ENCODE assay signal across 27 cellular contexts in the genomic region with DNA sequence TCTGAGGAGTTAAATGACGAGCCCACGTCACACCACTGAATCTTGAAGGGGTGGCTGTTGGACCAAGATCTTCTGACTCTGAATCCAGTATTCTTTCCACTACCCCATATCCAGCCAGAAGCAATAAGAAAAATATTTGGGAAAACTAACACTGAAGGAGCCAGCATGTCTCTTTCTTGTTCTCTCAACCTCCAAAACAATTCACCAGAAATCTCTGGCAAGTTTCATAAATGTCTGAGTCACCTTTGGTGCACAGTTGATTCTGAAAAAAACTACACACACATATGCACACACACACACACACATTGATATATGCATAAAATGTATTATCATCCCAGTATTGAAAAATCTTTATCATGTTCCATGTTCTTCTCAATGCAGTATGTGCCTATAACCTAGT.
A peak's percentile ranks its signal among the peaks of the same experiment; 100 is the strongest.
DNase-seq lines count a peak whose midpoint lies in the region; ATAC-seq and TF ChIP-seq lines count a peak whose summit lies in the region.
"Had no signal": no experiment of that assay in that cellular context is flagged by ENCODE, and none has a peak within 500 bp of the region (broad histone marks: within the 10 kb centered on the region; RNA-seq: fewer than 3 reads in every experiment).

No MANE protein-coding gene starts in this region.

- no peak overlapping the region for H3K4me3 Mint-ChIP-seq in neural progenitor cell
- H3K4me3 Mint-ChIP-seq: B cell; CD8-positive, alpha-beta T cell; GM23338; H9 had no signal

- H3K27ac ChIP-seq in neural progenitor cell (no peak overlapping the region), aorta (ENCODE audit: low read depth in 1 of 2, low read length in 2 of 2) (peak overlapping the region in 1 of 2 donors; percentile 89)
- H3K27ac ChIP-seq: A549, C4-2B, Peyer's patch had no signal

- 3 to 12% methylated on average over 2 of the region's 2 CpGs for WGBS in aorta, 2 donors

- ATAC-seq in aorta (ENCODE audit: low FRiP score) (peak; percentile 33), GM18505 (IDR thresholded peaks at IDR 0.05; ENCODE audit: unreplicated experiment) (no peak)
- ATAC-seq: A549; CD8-positive, alpha-beta T cell; GM23338 had no signal

- H3K4me2 ChIP-seq in neural progenitor cell = no peak overlapping the region
- H3K4me2 ChIP-seq: A549, GM23338 had no signal

- H3K4me1 ChIP-seq in neural progenitor cell (no peaks in the 10 kb centered on the region), aorta (ENCODE audit: control insufficient read depth in 1 of 2, insufficient read depth in 2 of 2, low read length in 2 of 2) (peaks cover 6 to 10% of the 10 kb centered on the region in 2 donors)
- H3K4me1 ChIP-seq: Caco-2, Peyer's patch had no signal

- H3K4me3 ChIP-seq in fibroblast of mammary gland (ENCODE audit: control insufficient read depth, low read depth, low read length) (no peak overlapping the region), neural progenitor cell (no peak overlapping the region), aorta (ENCODE audit: low read length in 2 of 2) (no peak overlapping the region)
- H3K4me3 ChIP-seq: A549, GM23338, Peyer's patch had no signal

- H3K9me3 Mint-ChIP-seq in neural progenitor cell = no peaks in the 10 kb centered on the region
- H3K9me3 Mint-ChIP-seq: CD8-positive, alpha-beta T cell; GM23338; H9 had no signal

- peaks cover 3% of the 10 kb centered on the region for H3K27me3 Mint-ChIP-seq in neural progenitor cell (ENCODE audit: insufficient read depth, low read depth)

- intact Hi-C loops in aorta (cut with DNase I) = no loop called here

- TF ChIP-seq CTCF in fibroblast of mammary gland (conservative IDR thresholded peaks at IDR 0.05; ENCODE audit: control insufficient read depth, insufficient read depth, low read depth, low read length) = no peak
- no peak for TF ChIP-seq CTCF in neural progenitor cell (IDR thresholded peaks at IDR 0.05)

- no peaks in the 10 kb centered on the region for H3F3A ChIP-seq in neural progenitor cell (ENCODE audit: low read depth)

- no peak overlapping the region for H3K9ac ChIP-seq in neural progenitor cell

- DNase-seq in amniotic epithelial cell (ENCODE audit: low read depth) (peak; percentile 37), fibroblast of mammary gland (ENCODE audit: low read depth) (peak; percentile 51), neural progenitor cell (ENCODE audit: low spot score) (no peak), aorta (no peak), NCI-H2107 (lab: John Stamatoyannopoulos, UW) (no peak), SW 1271 (lab: John Stamatoyannopoulos, UW) (no peak)
- DNase-seq: Caco-2; CD8-positive, alpha-beta T cell; DMS79; EL; GDM1; H9; KBM-7; MV-4-11; NCI-H1105; NCI-H1436 treated with DMSO at 0.1 percent for 48 hours; NCI-H1930; NCI-H2227 treated with DMSO at 0.1 percent for 48 hours; NCI-H526 treated with DMSO at 0.1 percent for 48 hours; OCI-M1; Peyer's patch; SHP77 treated with DMSO at 0.1 percent for 48 hours had no signal

- H3K27me3 ChIP-seq in neural progenitor cell (no peaks in the 10 kb centered on the region), aorta (ENCODE audit: control insufficient read depth in 1 of 2, insufficient read depth in 2 of 2, low read length in 1 of 2) (no peaks in the 10 kb centered on the region)
- H3K27me3 ChIP-seq: Peyer's patch had no signal

- peaks cover 37% of the 10 kb centered on the region for H3K4me1 Mint-ChIP-seq in neural progenitor cell
- H3K4me1 Mint-ChIP-seq: B cell had no signal

- H3K79me2 ChIP-seq in neural progenitor cell (ENCODE audit: low read depth) = no peaks in the 10 kb centered on the region

- H3K9me3 ChIP-seq in neural progenitor cell (ENCODE audit: low read depth) (no peaks in the 10 kb centered on the region), aorta (ENCODE audit: control insufficient read depth, low read length) (no peaks in the 10 kb centered on the region)
- H3K9me3 ChIP-seq: A549, Caco-2, Peyer's patch had no signal

- H2AFZ ChIP-seq in neural progenitor cell (replicated peaks) = no peak overlapping the region

- H4K20me1 ChIP-seq in neural progenitor cell (ENCODE audit: low read depth) = no peaks in the 10 kb centered on the region

- peaks cover 14% of the 10 kb centered on the region for H3K36me3 Mint-ChIP-seq in neural progenitor cell
- H3K36me3 Mint-ChIP-seq: CD8-positive, alpha-beta T cell had no signal

- TF ChIP-seq POLR2A in GM18505 (IDR thresholded peaks at IDR 0.05; ENCODE audit: borderline replicate concordance, extremely low read depth, insufficient read depth, insufficient read length) = no peak

- H3K27ac Mint-ChIP-seq in neural progenitor cell = peak overlapping the region; percentile 1
- H3K27ac Mint-ChIP-seq: B cell; CD8-positive, alpha-beta T cell; GM23338; H9 had no signal

- H3K36me3 ChIP-seq in neural progenitor cell = no peaks in the 10 kb centered on the region
- no peaks in the 10 kb centered on the region for H3K36me3 ChIP-seq in aorta (ENCODE audit: control insufficient read depth in 1 of 2, insufficient read depth in 2 of 2, low read length in 1 of 2)
- H3K36me3 ChIP-seq: Peyer's patch had no signal

Comparison
In these comparisons a context has a peak if more than half of its experiments do, and no peak if none do; other contexts are left out.
1. DNase-seq: peak in amniotic epithelial cell (single experiment) and fibroblast of mammary gland (single experiment); none in neural progenitor cell (single experiment), aorta (0 of 2), NCI-H2107 (single experiment) and SW 1271 (0 of 2).